Comparison of ENCODE assay signal across 8 cellular contexts in the genomic region with DNA sequence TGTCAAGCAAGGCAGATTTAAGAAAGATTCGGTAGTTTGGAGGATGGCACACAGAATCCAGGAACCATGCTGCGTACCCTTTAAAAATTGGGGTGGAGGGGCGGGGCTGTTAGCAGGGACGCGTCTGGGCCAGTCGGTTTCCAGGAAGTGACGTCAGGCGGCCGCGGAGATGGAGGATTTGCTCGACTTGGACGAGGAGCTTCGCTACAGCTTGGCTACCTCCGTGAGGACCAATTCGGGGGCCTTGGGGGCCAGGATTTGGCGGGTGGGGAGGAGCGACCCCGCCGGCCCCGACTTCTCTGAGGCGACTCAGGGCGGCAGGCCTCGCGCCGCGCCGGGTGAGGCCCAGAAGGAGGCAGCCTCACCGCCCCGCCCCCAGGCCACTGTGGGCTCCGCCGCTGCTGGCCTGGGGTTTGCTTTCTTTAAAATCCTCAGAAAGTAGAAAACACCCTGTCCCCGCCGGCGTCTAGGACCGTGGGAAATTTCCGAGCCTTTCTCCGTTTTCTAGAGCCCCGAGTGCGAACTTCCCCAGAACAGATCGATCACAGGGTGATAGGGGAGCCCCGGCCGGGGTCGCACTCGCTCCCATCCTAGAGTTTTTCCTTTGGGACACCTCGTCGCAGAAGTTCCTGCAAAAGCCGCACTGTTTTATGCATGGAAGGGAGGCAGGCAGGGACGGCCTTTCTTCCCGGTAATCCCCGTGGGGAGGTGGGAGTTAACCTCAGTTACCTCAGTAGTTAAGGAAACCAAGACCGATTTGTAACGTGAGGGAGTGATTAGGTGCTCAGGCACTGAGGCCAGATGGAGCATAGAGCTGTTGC. TPM values are rescaled to one million over a fixed set of nuclear protein-coding genes. Genes with fewer than 3 reads are reported as not detected.
DNase-seq lines count a peak whose midpoint lies in the region; ATAC-seq and TF ChIP-seq lines count a peak whose summit lies in the region.

IFT43 (plus strand) TSS at position 146 of the 821 bp plus-strand sequence; CDS start at position 170, 24 bp downstream.

- TF ChIP-seq CTCF in AG04450 (IDR thresholded peaks at IDR 0.05; ENCODE audit: low read depth, low read length) (no peak), choroid plexus epithelial cell (conservative IDR thresholded peaks at IDR 0.05; ENCODE audit: low read depth, low read length) (no peak)

- POLR2A ChIA-PET in AG04450 (lab: Yijun Ruan, JAX): interaction anchor here (0.6 kb wide), 3 partner anchors 9 to 998 kb away, joined by 3 to 5 read pairs (median 4); no protein-coding TSS in a partner anchor

- peak within 1 kb of the TSS; percentile 60 for H3K27ac ChIP-seq in AG04450 (ENCODE audit: low read depth, low read length)

- intact Hi-C loops in activated CD4-positive, alpha-beta T cell treated with anti-CD3 and anti-CD28 coated beads, Interleukin-2, amount 10 ng/mL, durations not matched to agents 24 days and 14 days (cut with micrococcal nuclease): loop anchor here (10.0 kb wide), 1 partner anchor 169 kb away; the partner anchor contains the start of gene GPATCH2L
- intact Hi-C loops in left colon (cut with DNase I, micrococcal nuclease): no loop called here

- peak; percentile 74 for ATAC-seq in GM18909 (IDR thresholded peaks at IDR 0.05; ENCODE audit: poor library complexity, unreplicated experiment)
- peak; percentile 81 for ATAC-seq in HG03175 (IDR thresholded peaks at IDR 0.05; ENCODE audit: unreplicated experiment)
- peak; percentile 70 for ATAC-seq in left colon

- H3K36me3 Mint-ChIP-seq in activated CD4-positive, alpha-beta T cell treated with anti-CD3 and anti-CD28 coated beads, Interleukin-2, amount 10 ng/mL, durations not matched to agents 24 days and 14 days (ENCODE audit: low read depth): peaks cover 2% of the 10 kb centered on the region

- no peaks in the 10 kb centered on the region for H3K9me3 Mint-ChIP-seq in activated CD4-positive, alpha-beta T cell treated with anti-CD3 and anti-CD28 coated beads, Interleukin-2, amount 10 ng/mL, durations not matched to agents 24 days and 14 days

- peaks cover 3% of the 10 kb centered on the region for H3K27me3 ChIP-seq in AG04450 (ENCODE audit: control insufficient read depth, insufficient read depth, low read length)

- peak within 1 kb of the TSS; percentile 69 for H3K27ac Mint-ChIP-seq in activated CD4-positive, alpha-beta T cell treated with anti-CD3 and anti-CD28 coated beads, Interleukin-2, amount 10 ng/mL, durations not matched to agents 24 days and 14 days

- H3K4me3 Mint-ChIP-seq in activated CD4-positive, alpha-beta T cell treated with anti-CD3 and anti-CD28 coated beads, Interleukin-2, amount 10 ng/mL, durations not matched to agents 24 days and 14 days: peak within 1 kb of the TSS; percentile 89

- DNase-seq in AG04450 (ENCODE audit: low read depth, low spot score): no peak
- DNase-seq in NCI-H524 (lab: John Stamatoyannopoulos, UW): peak; percentile 69 to 75
- DNase-seq in activated CD4-positive, alpha-beta T cell treated with anti-CD3 and anti-CD28 coated beads, Interleukin-2, amount 10 ng/mL, durations not matched to agents 24 days and 14 days: peak; percentile 97
- peak; percentile 77 for DNase-seq in choroid plexus epithelial cell (ENCODE audit: low read depth)
- peak; percentile 91 to 98 for DNase-seq in left colon
- DNase-seq in stimulated activated CD4-positive, alpha-beta T cell treated with anti-CD3 and anti-CD28 coated beads, Interleukin-1b, Interleukin-23, amount 100 ng/mL, for 4 hours (ENCODE audit: low read depth in 2 of 2): peak; percentile 85 to 86

- peak within 1 kb of the TSS; percentile 77 for H3K4me3 ChIP-seq in AG04450 (ENCODE audit: low read depth, low read length)
- peak within 1 kb of the TSS; percentile 88 for H3K4me3 ChIP-seq in choroid plexus epithelial cell (ENCODE audit: low read depth, low read length)

- H3K9me3 ChIP-seq in AG04450 (ENCODE audit: control insufficient read depth, insufficient read depth, low read length): no peaks in the 10 kb centered on the region

- peaks cover 14% of the 10 kb centered on the region for H3K27me3 Mint-ChIP-seq in activated CD4-positive, alpha-beta T cell treated with anti-CD3 and anti-CD28 coated beads, Interleukin-2, amount 10 ng/mL, durations not matched to agents 24 days and 14 days

- peaks cover 23% of the 10 kb centered on the region for H3K4me1 Mint-ChIP-seq in activated CD4-positive, alpha-beta T cell treated with anti-CD3 and anti-CD28 coated beads, Interleukin-2, amount 10 ng/mL, durations not matched to agents 24 days and 14 days

- CTCF ChIA-PET in AG04450 (lab: Charles Lee): interaction anchor here (0.5 to 21.2 kb wide), 5 partner anchors 9 to 456 kb away, joined by 5 to 484 read pairs (median 10); no protein-coding TSS in a partner anchor

RNA-seq across cellular contexts. Expression of gene IFT43, which starts in this region (rescaled TPM):
- polyA plus RNA-seq in AG04450 (2011; rRNA removed): 39.1 and 41.4 TPM in 2 replicates
- polyA minus RNA-seq in AG04450 (2011; rRNA and poly(A)+ RNA removed): 28.4 and 33.0 TPM in 2 replicates
- total RNA-seq in activated CD4-positive, alpha-beta T cell treated with anti-CD3 and anti-CD28 coated beads, Interleukin-2, amount 10 ng/mL, durations not matched to agents 24 days and 14 days: 8.9 and 10.2 TPM in 2 replicates
- 10 to 100 TPM; 25.9 to 27.3 TPM for total RNA-seq in left colon
